Comparison of ENCODE assay signal across 8 cellular contexts in the genomic region with DNA sequence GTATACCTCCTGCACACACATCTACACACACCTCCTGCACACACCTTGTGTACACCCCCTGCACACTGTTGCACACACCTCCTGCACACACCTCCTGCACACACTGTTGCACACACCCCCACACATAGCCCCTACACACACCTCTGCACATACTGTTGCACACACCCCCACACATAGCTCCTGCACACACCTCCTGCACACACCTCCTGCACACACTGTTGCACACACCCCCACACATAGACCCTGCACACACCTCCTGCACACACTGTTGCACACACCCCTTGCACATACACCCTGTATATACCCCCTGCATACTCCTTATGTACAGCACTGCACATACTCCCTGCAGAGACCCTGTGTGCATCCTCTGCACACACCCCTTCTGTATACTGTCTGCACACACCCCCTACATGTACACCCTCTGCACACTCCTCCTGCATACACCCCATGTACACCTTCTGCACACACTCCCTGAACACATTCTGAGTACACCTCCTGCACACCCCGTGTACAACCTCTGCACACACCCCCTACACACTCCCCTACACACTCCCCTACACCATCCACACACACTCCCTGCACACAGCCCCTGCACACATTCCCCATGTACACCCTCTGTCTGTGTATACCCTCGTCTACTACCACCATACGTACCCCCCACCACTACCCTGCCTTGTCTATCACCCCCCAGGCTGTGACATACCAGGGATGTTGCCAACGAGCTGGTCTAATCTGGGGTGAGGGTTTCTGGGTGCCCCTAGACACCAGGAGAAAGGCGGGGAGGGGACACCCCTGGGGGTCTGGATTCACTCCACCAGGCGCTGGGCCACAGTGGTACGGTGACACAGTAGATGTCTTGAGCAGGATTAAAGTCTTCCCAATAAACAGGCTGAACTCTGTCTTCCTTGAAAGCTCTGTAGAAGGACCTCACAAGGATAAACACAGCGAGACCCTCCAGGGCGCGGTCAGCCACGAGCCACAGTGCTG. TPM values are rescaled to one million over a fixed set of nuclear protein-coding genes. Genes with fewer than 3 reads are reported as not detected.
DNase-seq lines count a peak whose midpoint lies in the region; ATAC-seq and TF ChIP-seq lines count a peak whose summit lies in the region.

No MANE protein-coding gene starts in this region.

- H3K36me3 ChIP-seq in Caco-2 (ENCODE audit: control insufficient read depth, insufficient read depth, low read length) (no peaks in the 10 kb centered on the region), OCI-LY1 (ENCODE audit: insufficient read depth, low read length) (peaks cover 24% of the 10 kb centered on the region), parathyroid adenoma (ENCODE audit: control insufficient read depth, insufficient read depth, low read length) (no peaks in the 10 kb centered on the region)

- intact Hi-C loops in Caco-2 (cut with micrococcal nuclease; ENCODE audit: unreplicated experiment), result loop anchor here (10.0 kb wide), 1 partner anchor 166 kb away; a partner anchor contains a TSS

- no peaks in the 10 kb centered on the region for H3K27me3 Mint-ChIP-seq in Caco-2 (ENCODE audit: insufficient read depth, unreplicated experiment)

- ATAC-seq in HG03045 (IDR thresholded peaks at IDR 0.05; ENCODE audit: unreplicated experiment), result no peak

- DNase-seq in Caco-2, result peak in 1 of 2 experiments; percentile 18
- DNase-seq in epithelial cell of proximal tubule (ENCODE audit: low read depth), result no peak
- DNase-seq in T1000 (lab: John Stamatoyannopoulos, UW), result no peak
- DNase-seq in EL, result no peak
- DNase-seq in D341Med (ENCODE audit: low spot score), result no peak

- peaks cover 13% of the 10 kb centered on the region for H3K4me1 Mint-ChIP-seq in Caco-2 (ENCODE audit: low read depth, unreplicated experiment)

- peak overlapping the region; percentile 48 for H3K27ac Mint-ChIP-seq in Caco-2 (ENCODE audit: unreplicated experiment)

- H3K79me2 ChIP-seq in OCI-LY1 (ENCODE audit: insufficient read depth, low read length) (peaks cover 35% of the 10 kb centered on the region), parathyroid adenoma (peaks cover 5% of the 10 kb centered on the region)

- H3K27me3 ChIP-seq in Caco-2 (replicated peaks; ENCODE audit: control insufficient read depth, insufficient read depth, low read length) (no peaks in the 10 kb centered on the region), OCI-LY1 (ENCODE audit: insufficient read depth, low read length) (no peaks in the 10 kb centered on the region), parathyroid adenoma (ENCODE audit: control insufficient read depth, insufficient read depth, low read length) (no peaks in the 10 kb centered on the region)

- peaks cover 4% of the 10 kb centered on the region; the same call in 1 of the 2 replicates for H3K4me1 ChIP-seq in Caco-2
- H3K4me1 ChIP-seq in OCI-LY1 (ENCODE audit: insufficient read depth, low read length, severe bottlenecking), result peaks cover 26% of the 10 kb centered on the region
- H3K4me1 ChIP-seq in parathyroid adenoma, result peaks cover 3% of the 10 kb centered on the region

- peaks cover 39% of the 10 kb centered on the region for H3K36me3 Mint-ChIP-seq in Caco-2 (ENCODE audit: insufficient read depth, unreplicated experiment)

- H3K4me3 ChIP-seq in Caco-2 (ENCODE audit: low read depth, low read length) (peak overlapping the region; percentile 85), OCI-LY1 (ENCODE audit: low read depth, low read length, poor library complexity, severe bottlenecking) (peak overlapping the region; percentile 81), epithelial cell of proximal tubule (ENCODE audit: low read depth, low read length) (peak overlapping the region; percentile 80), parathyroid adenoma (ENCODE audit: low read depth, low read length) (peak overlapping the region; percentile 56)

- peak overlapping the region; percentile 79 for H3K4me2 ChIP-seq in OCI-LY1 (ENCODE audit: low read length)
- H3K4me2 ChIP-seq in parathyroid adenoma (ENCODE audit: low read length), result peak overlapping the region; percentile 74

- H3K4me3 Mint-ChIP-seq in Caco-2 (ENCODE audit: unreplicated experiment), result peak overlapping the region; percentile 93

- no peaks in the 10 kb centered on the region for H3F3A ChIP-seq in OCI-LY1 (ENCODE audit: insufficient read depth, low read length)

- peaks cover 27% of the 10 kb centered on the region for H3K9me3 Mint-ChIP-seq in Caco-2 (ENCODE audit: unreplicated experiment)

- no peaks in the 10 kb centered on the region for H4K20me1 ChIP-seq in OCI-LY1 (ENCODE audit: insufficient read depth, low read length)

- H2AFZ ChIP-seq in OCI-LY1 (ENCODE audit: low read length) (no peak overlapping the region), parathyroid adenoma (peak overlapping the region; percentile 94)

- POLR2A ChIA-PET in Caco-2 (lab: Charles Lee), result interaction anchor here (0.6 kb wide), 1 partner anchor 88 kb away, joined by 3 read pairs; no protein-coding TSS in a partner anchor

- BruUV-seq in Caco-2 (replicated peaks; lab: Mats Ljungman, UMichigan), result no TSS peak

- H3K9ac ChIP-seq in OCI-LY1 (ENCODE audit: low read length) (peak overlapping the region; percentile 66), parathyroid adenoma (no peak overlapping the region)

- TF ChIP-seq CTCF in Caco-2 (IDR thresholded peaks at IDR 0.05; ENCODE audit: insufficient read depth in 1 of 2, low read depth in 1 of 2, low read length in 1 of 2, severe bottlenecking in 1 of 2, unreplicated experiment in 1 of 2) (no peak), OCI-LY1 (IDR thresholded peaks at IDR 0.05; ENCODE audit: low read length) (no peak), epithelial cell of proximal tubule (conservative IDR thresholded peaks at IDR 0.05; ENCODE audit: low read depth, low read length) (no peak), parathyroid adenoma (IDR thresholded peaks at IDR 0.05) (no peak)

- H3K27ac ChIP-seq in OCI-LY1 (ENCODE audit: low read depth, low read length, poor library complexity, severe bottlenecking) (no peak overlapping the region), parathyroid adenoma (no peak overlapping the region)

- H3K9me3 ChIP-seq in Caco-2, result peaks cover 13% of the 10 kb centered on the region; the same call in 1 of the 2 replicates
- H3K9me3 ChIP-seq in OCI-LY1 (ENCODE audit: low read length), result peaks cover 7% of the 10 kb centered on the region; the same call in 1 of the 2 replicates
- no peaks in the 10 kb centered on the region for H3K9me3 ChIP-seq in parathyroid adenoma (ENCODE audit: control insufficient read depth, low read length)

- CTCF ChIA-PET in Caco-2 (lab: Charles Lee), result no interaction called here

- no peaks in the 10 kb centered on the region for H3K9me2 ChIP-seq in OCI-LY1 (ENCODE audit: low read depth, low read length)

RNA-seq across cellular contexts. Expression of a gene that starts 1.1 kb away (rescaled TPM):
- 36.6 and 38.7 TPM in 2 replicates for total RNA-seq in Caco-2 (2022)
- total RNA-seq in epithelial cell of proximal tubule, result 7.6 and 8.0 TPM in 2 replicates
